ENCODE assay signal across 10 cellular contexts in the genomic region with DNA sequence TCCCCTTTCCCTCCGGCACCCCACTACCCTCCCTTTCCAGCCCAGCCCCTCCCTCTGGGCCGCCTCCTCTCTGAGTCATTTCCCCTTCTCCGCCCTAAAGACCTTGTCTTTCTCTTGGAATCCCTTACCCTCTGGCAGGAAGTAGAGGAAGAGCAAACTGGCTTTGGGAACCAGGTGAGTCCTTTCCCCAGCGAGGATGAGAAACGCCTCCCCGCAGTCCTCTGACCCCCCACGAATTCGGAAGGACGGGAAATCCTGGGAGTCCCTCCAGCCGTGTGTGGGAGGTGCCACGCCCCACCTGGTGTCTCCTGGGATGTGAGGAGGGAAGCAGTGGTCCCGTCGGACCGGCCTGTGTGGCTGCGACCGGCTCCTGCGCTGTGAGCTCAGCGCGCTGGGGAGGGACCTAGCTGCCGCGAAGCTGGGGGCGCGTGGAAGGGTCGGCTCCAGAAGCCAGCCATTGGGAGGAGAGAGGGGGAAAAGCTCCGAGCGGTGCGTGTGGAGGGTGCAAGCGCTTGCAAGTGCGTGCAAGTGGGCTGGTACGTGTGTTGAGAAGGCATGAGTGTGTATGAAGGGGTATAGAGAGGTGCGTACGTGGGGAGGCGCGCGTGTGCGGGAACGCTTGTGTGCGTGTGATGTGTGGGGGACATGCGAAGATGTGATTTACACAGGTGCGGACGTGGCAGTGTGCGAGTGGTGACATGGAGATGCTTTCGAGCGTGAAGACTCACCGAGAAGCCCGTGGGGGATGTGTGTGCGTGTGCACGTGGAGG. TPM values are rescaled to one million over a fixed set of nuclear protein-coding genes. Genes with fewer than 3 reads are reported as not detected.
A peak's percentile ranks its signal among the peaks of the same experiment; 100 is the strongest.
DNase-seq lines count a peak whose midpoint lies in the region; ATAC-seq and TF ChIP-seq lines count a peak whose summit lies in the region.
"Had no signal": no experiment of that assay in that cellular context is flagged by ENCODE, and none has a peak within 500 bp of the region (broad histone marks: within the 10 kb centered on the region; RNA-seq: fewer than 3 reads in every experiment).

No MANE protein-coding gene starts in this region.

- no peaks in the 10 kb centered on the region for H3K4me1 Mint-ChIP-seq in endothelial cell (ENCODE audit: unreplicated experiment)
- H3K4me1 Mint-ChIP-seq in nephron: no peaks in the 10 kb centered on the region

- no peaks in the 10 kb centered on the region for H3K9me3 ChIP-seq in OCI-LY7 (ENCODE audit: low read length)
- H3K9me3 ChIP-seq: neutrophil had no signal

- no peak overlapping the region for H3K4me2 ChIP-seq in OCI-LY7 (ENCODE audit: low read length)

- ATAC-seq in GM21423 (IDR thresholded peaks at IDR 0.05; ENCODE audit: unreplicated experiment): no peak
- ATAC-seq in GM21825 (IDR thresholded peaks at IDR 0.05; ENCODE audit: unreplicated experiment): no peak
- ATAC-seq in GM19328 (IDR thresholded peaks at IDR 0.05; ENCODE audit: unreplicated experiment): no peak

- H3K9me2 ChIP-seq in OCI-LY7 (ENCODE audit: insufficient read depth, low read length): no peaks in the 10 kb centered on the region

- no peak overlapping the region for H2AFZ ChIP-seq in OCI-LY7 (ENCODE audit: low read length)

- H3K27me3 Mint-ChIP-seq in endothelial cell (ENCODE audit: unreplicated experiment): peaks cover 2% of the 10 kb centered on the region
- peaks cover 21% of the 10 kb centered on the region for H3K27me3 Mint-ChIP-seq in nephron (ENCODE audit: low read depth)

- H3K9me3 Mint-ChIP-seq in endothelial cell (ENCODE audit: unreplicated experiment): no peaks in the 10 kb centered on the region
- peaks cover 9% of the 10 kb centered on the region for H3K9me3 Mint-ChIP-seq in nephron
- H3K9me3 Mint-ChIP-seq: dendritic cell treated with granulocyte-macrophage colony-stimulating factor and Interleukin-4, amounts not matched to agents 40 ng/mL and 50 ng/mL, for 4 days had no signal

- H3K36me3 Mint-ChIP-seq in endothelial cell (ENCODE audit: low read depth, unreplicated experiment): no peaks in the 10 kb centered on the region
- H3K36me3 Mint-ChIP-seq in nephron (ENCODE audit: low read depth): no peaks in the 10 kb centered on the region

- no peaks in the 10 kb centered on the region for H3K79me2 ChIP-seq in OCI-LY7 (ENCODE audit: insufficient read depth, low read depth, low read length)

- no peaks in the 10 kb centered on the region for H4K20me1 ChIP-seq in OCI-LY7 (ENCODE audit: insufficient read depth, low read length)

- no peaks in the 10 kb centered on the region for H3K27me3 ChIP-seq in BJ (ENCODE audit: control insufficient read depth, insufficient read depth, low read length)

- H3K4me3 Mint-ChIP-seq in endothelial cell (ENCODE audit: unreplicated experiment) (peak overlapping the region; percentile 65), nephron (peak overlapping the region; percentile 60 to 72 (median 68))
- H3K4me3 Mint-ChIP-seq: dendritic cell treated with granulocyte-macrophage colony-stimulating factor and Interleukin-4, amounts not matched to agents 40 ng/mL and 50 ng/mL, for 4 days had no signal

- no peak overlapping the region for H3K27ac ChIP-seq in OCI-LY7 (ENCODE audit: low read depth, low read length, poor library complexity, severe bottlenecking)
- H3K27ac ChIP-seq: neutrophil had no signal

- H3K4me1 ChIP-seq in OCI-LY7 (ENCODE audit: insufficient read depth, low read length, poor library complexity, severe bottlenecking): no peaks in the 10 kb centered on the region

- intact Hi-C loops in OCI-LY7 (cut with micrococcal nuclease; ENCODE audit: unreplicated experiment): no loop called here

- no TSS peak for BruUV-seq in OCI-LY7 (replicated peaks; lab: Mats Ljungman, UMichigan)

- H3K27ac Mint-ChIP-seq in endothelial cell (ENCODE audit: unreplicated experiment): no peak overlapping the region
- no peak overlapping the region for H3K27ac Mint-ChIP-seq in nephron
- H3K27ac Mint-ChIP-seq: dendritic cell treated with granulocyte-macrophage colony-stimulating factor and Interleukin-4, amounts not matched to agents 40 ng/mL and 50 ng/mL, for 4 days had no signal

- POLR2A ChIA-PET in BJ (lab: Charles Lee) (no interaction called here), OCI-LY7 (lab: Charles Lee) (no interaction called here)

- DNase-seq in BJ (ENCODE audit: low read depth): no peak
- DNase-seq in M059J (ENCODE audit: low read depth): peak; percentile 11
- DNase-seq in endothelial cell (ENCODE audit: low spot score): no peak
- no peak for DNase-seq in OCI-LY7 (ENCODE audit: low spot score)

- H3K4me3 ChIP-seq in BJ (ENCODE audit: low read depth, low read length) (peak overlapping the region; percentile 45), OCI-LY7 (ENCODE audit: low read depth, low read length, poor library complexity, severe bottlenecking) (no peak overlapping the region)

- CTCF ChIA-PET in BJ (lab: Yijun Ruan, JAX): no interaction called here
- CTCF ChIA-PET in OCI-LY7 (lab: Charles Lee; ENCODE audit: unreplicated experiment): no interaction called here

- H3K36me3 ChIP-seq in BJ (ENCODE audit: control insufficient read depth, insufficient read depth, low read length): no peaks in the 10 kb centered on the region
- H3K36me3 ChIP-seq in OCI-LY7 (ENCODE audit: insufficient read depth, low read length): no peaks in the 10 kb centered on the region
- H3K36me3 ChIP-seq: neutrophil had no signal

- TF ChIP-seq CTCF in BJ (IDR thresholded peaks at IDR 0.05; ENCODE audit: insufficient read depth, low read depth, low read length) (no peak), endothelial cell (IDR thresholded peaks at IDR 0.05; ENCODE audit: unreplicated experiment) (no peak), nephron (IDR thresholded peaks at IDR 0.05; ENCODE audit: unreplicated experiment in 3 of 3) (no peak), OCI-LY7 (conservative IDR thresholded peaks at IDR 0.05; ENCODE audit: low read length) (no peak)

RNA-seq across cellular contexts. Expression of gene TEX13B, which starts 46.3 kb away (rescaled TPM):
- not detected in 2 replicates for polyA plus RNA-seq in BJ (2011; rRNA removed)
- polyA minus RNA-seq in BJ (2011; rRNA and poly(A)+ RNA removed): not detected in 2 replicates
- not detected in 2 replicates for total RNA-seq in M059J (2014; rRNA removed; shearing (Covaris generic))
- total RNA-seq in endothelial cell (ENCODE audit: unreplicated experiment) (not detected), OCI-LY7 (2022) (not detected in 2 replicates)
- not detected in 2 replicates for total RNA-seq in OCI-LY7 (2014; rRNA removed; shearing (Covaris generic))
